1 cellular context compared by ENCODE assay signal in genomic region chr19:40219029-40219428, GRCh38.
A peak's percentile ranks its signal among the peaks of the same experiment; 100 is the strongest.
TF ChIP-seq lines count a peak whose summit lies in the region.

No MANE protein-coding gene starts in this region.

TF ChIP-seq in K562, 482 proteins besides CTCF, POLR2A, EP300 and RAD21:
- 0 out of 4 replicates have a peak, but pooled peaks of 1 of the 2 experiments have one; percentile 14 for TF ChIP-seq HDAC1 (IDR thresholded peaks at IDR 0.05)
- 0 out of 2 replicates have a peak, but pooled peaks have one; percentile 19 for TF ChIP-seq ZNF512 (tag; IDR thresholded peaks at IDR 0.05)
TF ChIP-seq in K562: peak in this region for 2; not testable (repeated sequence) for 480.
